In the genomic region with DNA sequence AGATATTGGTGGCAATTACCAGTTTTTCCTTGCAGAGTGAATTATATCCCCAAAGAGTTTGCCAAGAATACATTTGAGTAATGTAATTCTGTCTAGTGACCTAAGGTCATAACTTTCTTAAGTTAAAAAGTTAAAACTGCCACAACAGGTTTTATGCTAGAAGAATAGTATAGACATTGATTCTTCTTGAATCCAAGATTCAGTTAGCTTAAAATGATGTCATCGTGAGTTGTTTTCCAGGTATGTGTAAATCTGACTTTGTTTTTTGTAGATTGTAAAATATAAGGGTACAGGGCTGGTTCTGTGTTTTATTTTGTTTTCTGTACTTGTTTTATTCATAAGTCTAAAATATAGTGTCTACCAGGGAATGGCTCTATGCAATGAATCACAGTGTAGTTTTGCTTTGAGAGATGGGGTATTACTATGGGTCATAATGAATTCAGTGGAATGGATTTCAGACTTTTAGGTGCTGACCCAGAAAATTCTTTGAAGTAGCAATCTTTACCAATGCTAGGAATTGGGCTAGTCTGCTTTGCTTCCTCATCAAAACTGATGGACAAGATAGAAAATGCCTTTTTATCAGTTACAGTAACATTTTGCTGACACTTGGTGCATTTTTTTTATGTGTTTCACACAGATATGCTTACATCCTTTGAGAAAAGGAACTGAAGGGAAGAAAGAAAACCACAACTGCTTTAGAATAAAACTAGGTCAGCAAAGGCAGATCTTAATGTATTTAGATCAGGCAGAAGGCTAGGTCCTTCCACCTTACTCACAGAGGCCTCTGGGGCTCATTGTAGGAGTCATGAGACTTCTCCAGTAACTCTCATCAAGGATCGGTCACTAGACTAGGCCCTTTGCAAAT, we compare ENCODE assay signal across 7 cellular contexts. TPM values are rescaled to one million over a fixed set of nuclear protein-coding genes. Genes with fewer than 3 reads are reported as not detected.
A peak's percentile ranks its signal among the peaks of the same experiment; 100 is the strongest.
DNase-seq lines count a peak whose midpoint lies in the region; ATAC-seq and TF ChIP-seq lines count a peak whose summit lies in the region.

No MANE protein-coding gene starts in this region.

- H3K27ac ChIP-seq in esophagus muscularis mucosa (replicated peaks in 1 of 4), result no peak overlapping the region

- no peaks in the 10 kb centered on the region for H3K36me3 ChIP-seq in esophagus muscularis mucosa

- peaks cover 0 to 6% (median 3%) of the 10 kb centered on the region in 4 donors for H3K9me3 ChIP-seq in esophagus muscularis mucosa

- TF ChIP-seq CTCF in esophagus muscularis mucosa (IDR thresholded peaks at IDR 0.05), result no peak

- no peak overlapping the region for H3K4me3 ChIP-seq in esophagus muscularis mucosa

- TF ChIP-seq EP300 in esophagus muscularis mucosa (IDR thresholded peaks at IDR 0.05), result no peak

- intact Hi-C loops in esophagus muscularis mucosa (cut with DNase I), result no loop called here

- DNase-seq in NOMO-1 treated with dmso at 0.1 percent for 144 hours (lab: John Stamatoyannopoulos, UW; ENCODE audit: unreplicated experiment) (peak; percentile 42), kidney glomerular epithelial cell (lab: John Stamatoyannopoulos, UW) (peak; percentile 33), NCI-H2107 treated with DMSO at 0.1 percent for 48 hours (lab: John Stamatoyannopoulos, UW; ENCODE audit: unreplicated experiment) (no peak), dermis blood vessel endothelial cell (no peak), esophagus muscularis mucosa (ENCODE audit: extremely low spot score) (no peak)

- peaks cover 0 to 19% (median 0%) of the 10 kb centered on the region in 4 donors for H3K4me1 ChIP-seq in esophagus muscularis mucosa

- peak; percentile 39 for ATAC-seq in GM18868 (IDR thresholded peaks at IDR 0.05; ENCODE audit: unreplicated experiment)
- ATAC-seq in HG02678 (IDR thresholded peaks at IDR 0.05; ENCODE audit: unreplicated experiment), result peak; percentile 48

- TF ChIP-seq POLR2A in esophagus muscularis mucosa (IDR thresholded peaks at IDR 0.05; ENCODE audit: low read depth), result no peak

- WGBS in esophagus muscularis mucosa, result 91% methylated on average over 2 of the region's 2 CpGs

- no peaks in the 10 kb centered on the region for H3K27me3 ChIP-seq in esophagus muscularis mucosa

RNA-seq across cellular contexts. Expression of a gene that starts 20.8 kb away (rescaled TPM):
- total RNA-seq in dermis blood vessel endothelial cell, result 133 and 168 TPM in 2 replicates
- total RNA-seq in esophagus muscularis mucosa, result 10 to 100 TPM; 47.4 to 56.4 (median 50.3) TPM

Comparison
In these comparisons a context has a peak if more than half of its experiments do, and no peak if none do; other contexts are left out.
1. DNase-seq: peak in NOMO-1 treated with dmso at 0.1 percent for 144 hours (single experiment) and kidney glomerular epithelial cell (single experiment); none in NCI-H2107 treated with DMSO at 0.1 percent for 48 hours (single experiment), dermis blood vessel endothelial cell (single experiment) and esophagus muscularis mucosa (single experiment).